Comparison of ENCODE assay signal across 26 cellular contexts in the genomic region with DNA sequence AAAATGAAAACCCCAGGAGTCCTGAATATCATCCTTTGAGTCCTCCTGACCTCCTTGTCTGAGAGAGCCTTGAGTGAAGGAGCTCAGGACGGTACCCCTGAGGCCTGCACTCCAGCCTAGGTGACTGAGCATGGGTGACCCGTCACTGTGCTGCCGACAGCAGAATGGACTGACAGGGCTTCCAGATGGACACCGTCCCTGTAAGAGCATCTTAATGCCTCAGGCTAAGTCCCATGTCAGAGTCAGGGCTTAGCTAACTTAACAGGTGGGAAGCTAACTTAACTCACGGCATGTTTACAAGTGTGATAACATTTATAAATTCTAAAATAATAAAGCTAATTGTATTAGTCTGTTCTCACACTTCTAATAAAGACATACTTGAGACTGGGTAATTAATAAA.
"Had no signal": no experiment of that assay in that cellular context is flagged by ENCODE, and none has a peak within 500 bp of the region (broad histone marks: within the 10 kb centered on the region; RNA-seq: fewer than 3 reads in every experiment).

No MANE protein-coding gene starts in this region.

- H2AFZ ChIP-seq: hepatocyte had no signal

- DNase-seq: colonic mucosa; effector CD8-positive, alpha-beta T cell; endodermal cell; foreskin keratinocyte; heart left ventricle; left cardiac atrium; left lung; mesendoderm; naive thymus-derived CD8-positive, alpha-beta T cell; nephron progenitor cell; nucleus accumbens; stimulated activated CD4-positive, alpha-beta T cell treated with anti-CD3 and anti-CD28 coated beads, Interleukin-12 subunit alpha, Interleukin-12 subunit beta, amount 100 ng/mL, for 4 hours; stimulated activated CD4-positive, alpha-beta T cell treated with anti-CD3 and anti-CD28 coated beads, Interleukin-1b, Interleukin-23, amount 100 ng/mL, for 48 hours; stimulated activated CD4-positive, alpha-beta T cell treated with anti-CD3 and anti-CD28 coated beads, Interleukin-4, amount 100 ng/mL, for 24 hours; stimulated activated naive CD4-positive, alpha-beta T cell treated with Interleukin-2 at 50 U/mL for 16 hours; stomach; thyroid gland had no signal

- H3K27ac ChIP-seq: colonic mucosa, esophagus muscularis mucosa, foreskin keratinocyte, gastroesophageal sphincter, heart left ventricle, hepatocyte, left lung, prostate gland, right atrium auricular region, stomach, thyroid gland had no signal

- H3K79me2 ChIP-seq: hepatocyte had no signal

- H3K4me2 ChIP-seq: hepatocyte, smooth muscle cell had no signal

- ATAC-seq: foreskin keratinocyte; gastroesophageal sphincter; heart left ventricle; left cardiac atrium; left lung; naive thymus-derived CD8-positive, alpha-beta T cell; sciatic nerve; stimulated activated effector memory CD8-positive, alpha-beta T cell treated with anti-CD3 and anti-CD28 coated beads, Interleukin-12 subunit alpha, Interleukin-12 subunit beta, amount 100 ng/mL, for 72 hours had no signal

- FAIRE-seq: urothelium cell line had no signal

- H3K27me3 ChIP-seq: colonic mucosa, foreskin keratinocyte, heart left ventricle, hepatocyte, left lung, right atrium auricular region, stomach, thyroid gland had no signal

- H3K36me3 ChIP-seq: colonic mucosa, esophagus muscularis mucosa, gastroesophageal sphincter, heart left ventricle, left lung, prostate gland, right atrium auricular region, stomach, thyroid gland had no signal

- H3K9me3 ChIP-seq: colonic mucosa, esophagus muscularis mucosa, gastroesophageal sphincter, heart left ventricle, left lung, prostate gland, right atrium auricular region, stomach, thyroid gland had no signal

- H3K4me1 ChIP-seq: colonic mucosa, foreskin keratinocyte, gastroesophageal sphincter, prostate gland had no signal

- H3K4me3 ChIP-seq: colonic mucosa, esophagus muscularis mucosa, gastroesophageal sphincter, heart left ventricle, hepatocyte, left lung, prostate gland, right atrium auricular region, smooth muscle cell, stomach, thyroid gland had no signal
